ENCODE assay signal across 15 cellular contexts in genomic region chr16:79754081-79754872, GRCh38.
DNase-seq lines count a peak whose midpoint lies in the region; ATAC-seq and TF ChIP-seq lines count a peak whose summit lies in the region.
"Had no signal": no experiment of that assay in that cellular context is flagged by ENCODE, and none has a peak within 500 bp of the region (broad histone marks: within the 10 kb centered on the region; RNA-seq: fewer than 3 reads in every experiment).

No MANE protein-coding gene starts in this region.

- no peak overlapping the region for H2AK5ac ChIP-seq in mesendoderm (ENCODE audit: low read length)

- H3K9ac ChIP-seq in mesendoderm (ENCODE audit: low read length), result no peak overlapping the region

- H2BK5ac ChIP-seq in mesendoderm (ENCODE audit: low read length), result no peak overlapping the region

- no peak overlapping the region for H3K27ac ChIP-seq in A673 (ENCODE audit: low read depth, low read length, poor library complexity, severe bottlenecking)
- no peak overlapping the region for H3K27ac ChIP-seq in mesendoderm (ENCODE audit: low read depth, low read length)

- in situ Hi-C loops in astrocyte of the spinal cord (cut with HindIII; ENCODE audit: low sequenced_read_pairs), result no loop called here

- no peak overlapping the region for H3K4me3 ChIP-seq in A673 (ENCODE audit: low read depth, low read length, poor library complexity, severe bottlenecking)
- H3K4me3 ChIP-seq in astrocyte of the spinal cord (ENCODE audit: low read depth, low read length), result no peak overlapping the region
- no peak overlapping the region for H3K4me3 ChIP-seq in mesendoderm (ENCODE audit: low read length)
- H3K4me3 ChIP-seq: HAP-1 had no signal

- ATAC-seq in GM18519 (IDR thresholded peaks at IDR 0.05; ENCODE audit: low FRiP score, unreplicated experiment) (no peak), HG03039 (IDR thresholded peaks at IDR 0.05; ENCODE audit: unreplicated experiment) (no peak)

- H3K56ac ChIP-seq in mesendoderm (ENCODE audit: low read length), result no peak overlapping the region

- H3K4me2 ChIP-seq in mesendoderm (ENCODE audit: low read length), result no peak overlapping the region

- H4K5ac ChIP-seq in mesendoderm (ENCODE audit: low read length), result no peak overlapping the region

- no CpG with 5 or more reads among the region's 1 CpG for WGBS in mesendoderm (ENCODE audit: extremely low coverage, insufficient coverage, low lambda C conversion rate)

- DNase-seq in A673 (ENCODE audit: low spot score) (peak; percentile 2), Daoy (ENCODE audit: low read depth) (peak; percentile 6), astrocyte of the spinal cord (ENCODE audit: low read depth, low spot score) (peak; percentile 41), mesendoderm (peak; percentile 64), CD1c-positive myeloid dendritic cell (ENCODE audit: extremely low spot score) (no peak)
- no peak for DNase-seq in effector CD4-positive, alpha-beta T cell
- DNase-seq: activated B cell treated with CpG ODN at 0.5 μM for 24 hours; cerebellar nuclear complex; IMR-90; NCI-H187 treated with DMSO at 0.1 percent for 48 hours; NK-92 treated with Interleukin-12 subunit alpha and Interleukin-12 subunit beta, amount 100 ng/mL, for 24 hours; stimulated activated CD4-positive, alpha-beta T cell treated with anti-CD3 and anti-CD28 coated beads, Interleukin-2, amount 100 ng/mL, for 48 hours had no signal

- H2BK15ac ChIP-seq in mesendoderm (replicated peaks; ENCODE audit: low read depth), result no peak overlapping the region

- H3K18ac ChIP-seq in mesendoderm (ENCODE audit: low read length), result peak overlapping the region; percentile 75

- CTCF ChIA-PET in A673 (lab: Charles Lee), result no interaction called here

- intact Hi-C loops in A673 (cut with micrococcal nuclease; ENCODE audit: unreplicated experiment), result no loop called here

- peak overlapping the region; percentile 11 for H3K4ac ChIP-seq in mesendoderm (ENCODE audit: low read depth, low read length)

- H4K8ac ChIP-seq in mesendoderm (ENCODE audit: low read depth, low read length), result peak overlapping the region; percentile 39

- POLR2A ChIA-PET in A673 (lab: Charles Lee; ENCODE audit: low non-redundant PET), result no interaction called here

- H3K79me1 ChIP-seq in mesendoderm (ENCODE audit: low read length), result no peaks in the 10 kb centered on the region

- H3K23ac ChIP-seq in mesendoderm (ENCODE audit: low read length), result no peak overlapping the region

- H3K27me3 ChIP-seq in A673 (replicated peaks; ENCODE audit: insufficient read depth, low read depth, low read length, poor library complexity), result no peaks in the 10 kb centered on the region
- H3K27me3 ChIP-seq in mesendoderm (ENCODE audit: insufficient read depth, low read length, poor library complexity), result no peaks in the 10 kb centered on the region

- H3K36me3 ChIP-seq in A673 (ENCODE audit: insufficient read depth, low read length, poor library complexity, severe bottlenecking) (no peaks in the 10 kb centered on the region), mesendoderm (ENCODE audit: control insufficient read depth, insufficient read depth, low read length) (no peaks in the 10 kb centered on the region)
- H3K36me3 ChIP-seq: HAP-1 had no signal

- no TSS peak for BruUV-seq in A673 (replicated peaks; lab: Mats Ljungman, UMichigan)

- H3K79me2 ChIP-seq in mesendoderm (ENCODE audit: control insufficient read depth, insufficient read depth, low read length), result no peaks in the 10 kb centered on the region

- no peak overlapping the region for H2BK120ac ChIP-seq in mesendoderm (ENCODE audit: low read depth, low read length)

- H3K4me1 ChIP-seq in A673 (ENCODE audit: insufficient read depth, low read length, poor library complexity, severe bottlenecking) (no peaks in the 10 kb centered on the region), mesendoderm (ENCODE audit: control insufficient read depth, low read depth, low read length) (no peaks in the 10 kb centered on the region)

- TF ChIP-seq CTCF in A673 (conservative IDR thresholded peaks at IDR 0.05; ENCODE audit: low read depth, low read length) (no peak), astrocyte of the spinal cord (IDR thresholded peaks at IDR 0.05; ENCODE audit: low read depth, low read length) (no peak)

- no peaks in the 10 kb centered on the region for H3K9me3 ChIP-seq in A673 (ENCODE audit: low read depth, low read length, poor library complexity, severe bottlenecking)
- H3K9me3 ChIP-seq: HAP-1 had no signal

Comparison
In these comparisons a context has a peak if more than half of its experiments do, and no peak if none do; other contexts are left out.
1. DNase-seq: peak in A673 (single experiment), Daoy (single experiment), astrocyte of the spinal cord (single experiment) and mesendoderm (single experiment); none in CD1c-positive myeloid dendritic cell (single experiment) and effector CD4-positive, alpha-beta T cell (single experiment).